ENCODE assay signal across 13 cellular contexts in the genomic region with DNA sequence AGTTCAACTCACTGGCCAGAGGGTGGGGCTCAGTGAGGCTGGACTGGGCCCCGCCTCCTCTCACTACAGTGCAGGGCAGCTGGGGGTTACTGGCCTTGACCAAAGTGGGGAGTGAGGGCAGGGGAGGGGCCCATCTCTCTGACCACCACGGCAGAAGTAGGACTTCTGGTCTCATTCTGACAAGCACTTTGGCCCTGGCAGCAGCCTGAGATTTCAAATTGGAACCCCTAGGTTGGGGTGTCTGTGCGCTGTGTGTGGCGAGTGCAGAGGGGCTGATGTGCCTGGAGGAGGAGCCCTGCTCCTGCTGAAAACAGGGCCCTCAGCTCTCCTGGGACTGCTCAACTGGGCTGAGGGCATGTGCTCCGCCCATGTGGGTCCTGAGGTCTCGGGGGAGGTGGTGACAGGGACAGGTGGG.
DNase-seq lines count a peak whose midpoint lies in the region; ATAC-seq and TF ChIP-seq lines count a peak whose summit lies in the region.
"Had no signal": no experiment of that assay in that cellular context is flagged by ENCODE, and none has a peak within 500 bp of the region (broad histone marks: within the 10 kb centered on the region; RNA-seq: fewer than 3 reads in every experiment).

No MANE protein-coding gene starts in this region.

- no peak for TF ChIP-seq POLR2A in gastrocnemius medialis (IDR thresholded peaks at IDR 0.05)

- peak overlapping the region in 2 of 3 experiments; percentile 69 to 72 for H3K27ac Mint-ChIP-seq in nephron
- no peak overlapping the region for H3K27ac Mint-ChIP-seq in activated naive CD4-positive, alpha-beta T cell treated with anti-CD3 and anti-CD28 coated beads, Interleukin-2, amount 10 ng/mL, durations not matched to agents 7 days and 5 days
- H3K27ac Mint-ChIP-seq: natural killer cell treated with Interleukin-12 subunit alpha and Interleukin-12 subunit beta and Interleukin-15 and Interleukin-18, amount 100 ng/mL, for 72 hours had no signal

- H3K4me3 ChIP-seq in brain microvascular endothelial cell (ENCODE audit: low read depth, low read length) = no peak overlapping the region
- H3K4me3 ChIP-seq in gastrocnemius medialis = no peak overlapping the region
- H3K4me3 ChIP-seq: coronary artery had no signal

- in situ Hi-C loops in brain microvascular endothelial cell (cut with HindIII; ENCODE audit: low pct_ligation_motif_present, low sequenced_read_pairs) (no loop called here), gastrocnemius medialis (cut with MboI; ENCODE audit: low sequenced_read_pairs in 4 of 4) (no loop called here)

- H3K36me3 Mint-ChIP-seq in nephron (ENCODE audit: low read depth) = peaks cover 19% of the 10 kb centered on the region
- peaks cover 31% of the 10 kb centered on the region for H3K36me3 Mint-ChIP-seq in activated naive CD4-positive, alpha-beta T cell treated with anti-CD3 and anti-CD28 coated beads, Interleukin-2, amount 10 ng/mL, durations not matched to agents 7 days and 5 days
- H3K36me3 Mint-ChIP-seq: natural killer cell treated with Interleukin-12 subunit alpha and Interleukin-12 subunit beta and Interleukin-15 and Interleukin-18, amount 100 ng/mL, for 72 hours had no signal

- H3K4me3 Mint-ChIP-seq in nephron = no peak overlapping the region
- no peak overlapping the region for H3K4me3 Mint-ChIP-seq in activated naive CD4-positive, alpha-beta T cell treated with anti-CD3 and anti-CD28 coated beads, Interleukin-2, amount 10 ng/mL, durations not matched to agents 7 days and 5 days
- H3K4me3 Mint-ChIP-seq: activated naive CD8-positive, alpha-beta T cell treated with anti-CD3 and anti-CD28 coated beads for 36 hours; natural killer cell treated with Interleukin-12 subunit alpha and Interleukin-12 subunit beta and Interleukin-15 and Interleukin-18, amount 100 ng/mL, for 72 hours had no signal

- H3K36me3 ChIP-seq in brain microvascular endothelial cell (replicated peaks) (peaks cover 8% of the 10 kb centered on the region), gastrocnemius medialis (peaks cover 0 to 22% of the 10 kb centered on the region in 2 donors)

- TF ChIP-seq CTCF in brain microvascular endothelial cell (IDR thresholded peaks at IDR 0.05; ENCODE audit: low read depth, low read length, missing control alignments) (peak; percentile 27), nephron (IDR thresholded peaks at IDR 0.05; ENCODE audit: unreplicated experiment in 3 of 3) (no peak), gastrocnemius medialis (IDR thresholded peaks at IDR 0.05 in 4 of 5, conservative IDR thresholded peaks at IDR 0.05 in 1 of 5) (no peak)

- ATAC-seq in gastrocnemius medialis = no peak
- no peak for ATAC-seq in HG03045 (IDR thresholded peaks at IDR 0.05; ENCODE audit: unreplicated experiment)
- ATAC-seq: natural killer cell treated with Interleukin-12 subunit alpha and Interleukin-12 subunit beta and Interleukin-15 and Interleukin-18, amount 100 ng/mL, for 72 hours had no signal

- no peaks in the 10 kb centered on the region for H3K9me3 Mint-ChIP-seq in nephron
- no peaks in the 10 kb centered on the region for H3K9me3 Mint-ChIP-seq in activated naive CD4-positive, alpha-beta T cell treated with anti-CD3 and anti-CD28 coated beads, Interleukin-2, amount 10 ng/mL, durations not matched to agents 7 days and 5 days
- H3K9me3 Mint-ChIP-seq: activated naive CD8-positive, alpha-beta T cell treated with anti-CD3 and anti-CD28 coated beads for 36 hours; natural killer cell treated with Interleukin-12 subunit alpha and Interleukin-12 subunit beta and Interleukin-15 and Interleukin-18, amount 100 ng/mL, for 72 hours had no signal

- H3K27me3 ChIP-seq in brain microvascular endothelial cell (replicated peaks) (no peaks in the 10 kb centered on the region), gastrocnemius medialis (no peaks in the 10 kb centered on the region)

- H3K4me1 ChIP-seq in gastrocnemius medialis = peaks cover 17 to 20% of the 10 kb centered on the region in 2 donors

- CTCF ChIA-PET in activated naive CD4-positive, alpha-beta T cell treated with anti-CD3 and anti-CD28 coated beads, Interleukin-2, amount 10 ng/mL, durations not matched to agents 7 days and 5 days (lab: Charles Lee) = interaction anchor here (1.2 to 1.3 kb wide), 2 partner anchors 82 to 93 kb away, joined by 3 to 4 read pairs; no protein-coding TSS in a partner anchor

- intact Hi-C loops in gastrocnemius medialis (cut with DNase I; ENCODE audit: low total_unique reads) = no loop called here

- peaks cover 4% of the 10 kb centered on the region for H3K4me1 Mint-ChIP-seq in nephron
- H3K4me1 Mint-ChIP-seq in activated naive CD4-positive, alpha-beta T cell treated with anti-CD3 and anti-CD28 coated beads, Interleukin-2, amount 10 ng/mL, durations not matched to agents 7 days and 5 days = no peaks in the 10 kb centered on the region
- H3K4me1 Mint-ChIP-seq: activated naive CD8-positive, alpha-beta T cell treated with anti-CD3 and anti-CD28 coated beads for 36 hours had no signal

- peaks cover 5% of the 10 kb centered on the region for H3K27me3 Mint-ChIP-seq in nephron (ENCODE audit: low read depth)
- no peaks in the 10 kb centered on the region for H3K27me3 Mint-ChIP-seq in activated naive CD4-positive, alpha-beta T cell treated with anti-CD3 and anti-CD28 coated beads, Interleukin-2, amount 10 ng/mL, durations not matched to agents 7 days and 5 days
- H3K27me3 Mint-ChIP-seq: activated naive CD8-positive, alpha-beta T cell treated with anti-CD3 and anti-CD28 coated beads for 36 hours; natural killer cell treated with Interleukin-12 subunit alpha and Interleukin-12 subunit beta and Interleukin-15 and Interleukin-18, amount 100 ng/mL, for 72 hours had no signal

- DNase-seq in NCI-H1436 (lab: John Stamatoyannopoulos, UW) (peak; percentile 48), NCI-H1436 treated with DMSO at 0.1 percent for 48 hours (lab: John Stamatoyannopoulos, UW) (no peak), MV-4-11 (lab: John Stamatoyannopoulos, UW) (peak; percentile 19), brain microvascular endothelial cell (no peak), gastrocnemius medialis (no peak)
- no peak for DNase-seq in activated naive CD4-positive, alpha-beta T cell treated with anti-CD3 and anti-CD28 coated beads, Interleukin-2, amount 10 ng/mL, durations not matched to agents 7 days and 5 days
- DNase-seq: activated naive CD8-positive, alpha-beta T cell treated with anti-CD3 and anti-CD28 coated beads for 36 hours; NCI-H1092; T-helper 2 cell had no signal

- H3K27ac ChIP-seq in brain microvascular endothelial cell (no peak overlapping the region), gastrocnemius medialis (no peak overlapping the region)
- H3K27ac ChIP-seq: coronary artery had no signal

- H3K9me3 ChIP-seq in gastrocnemius medialis = no peaks in the 10 kb centered on the region

Comparison
In these comparisons a context has a peak if more than half of its experiments do, and no peak if none do; other contexts are left out.
1. DNase-seq: peak in NCI-H1436 (single experiment) and MV-4-11 (single experiment); none in NCI-H1436 treated with DMSO at 0.1 percent for 48 hours (single experiment), brain microvascular endothelial cell (single experiment), gastrocnemius medialis (0 of 2) and activated naive CD4-positive, alpha-beta T cell treated with anti-CD3 and anti-CD28 coated beads, Interleukin-2, amount 10 ng/mL, durations not matched to agents 7 days and 5 days (single experiment).